In genomic region chr5:61330879-61331406, GRCh38 we compare ENCODE assay signal across 8 cellular contexts. TPM values are rescaled to one million over a fixed set of nuclear protein-coding genes. Genes with fewer than 3 reads are reported as not detected.
DNase-seq lines count a peak whose midpoint lies in the region; ATAC-seq and TF ChIP-seq lines count a peak whose summit lies in the region.

No MANE protein-coding gene starts in this region.

- peaks cover 34% of the 10 kb centered on the region for H4K20me1 ChIP-seq in IMR-90 (ENCODE audit: insufficient read depth, low read length)

- no peaks in the 10 kb centered on the region for H3K36me3 ChIP-seq in IMR-90 (ENCODE audit: control insufficient read depth, insufficient read depth, low read length)
- H3K36me3 ChIP-seq in left ventricle myocardium inferior, result no peaks in the 10 kb centered on the region

- H2BK20ac ChIP-seq in IMR-90 (ENCODE audit: low read depth, low read length), result no peak overlapping the region

- intact Hi-C loops in IMR-90 (cut with micrococcal nuclease), result loop anchor here (1.0 to 10.0 kb wide), 12 partner anchors 30 to 656 kb away; partner anchors contain the start of gene SMIM15
- intact Hi-C loops in left ventricle myocardium inferior (cut with micrococcal nuclease), result loop anchor here (5.0 to 10.0 kb wide), 2 partner anchors 74 to 326 kb away; no protein-coding TSS in a partner anchor
- intact Hi-C loops in posterior vena cava (cut with DNase I), result loop anchor here (5.0 to 10.0 kb wide), 3 partner anchors 324 to 386 kb away; partner anchors contain the start of genes ERCC8 (in 1 of the 2) and NDUFAF2 (in 1 of the 2)

- peak overlapping the region; percentile 7; the same call in 1 of the 2 replicates for H3K56ac ChIP-seq in IMR-90 (ENCODE audit: extremely low read depth, insufficient read depth, low read length)

- H3K4me1 ChIP-seq in IMR-90 (ENCODE audit: control insufficient read depth, insufficient read depth, low read length) (peaks cover 20% of the 10 kb centered on the region), left ventricle myocardium inferior (peaks cover 54% of the 10 kb centered on the region)

- H3K4me2 ChIP-seq in IMR-90 (ENCODE audit: low read depth, low read length), result peak overlapping the region; percentile 83

- H3K27me3 ChIP-seq in IMR-90 (ENCODE audit: control insufficient read depth, insufficient read depth, low read length), result no peaks in the 10 kb centered on the region
- no peaks in the 10 kb centered on the region for H3K27me3 ChIP-seq in left ventricle myocardium inferior (ENCODE audit: low read depth)

- BruUV-seq in IMR-90 (replicated peaks; lab: Mats Ljungman, UMichigan), result no TSS peak

- peak overlapping the region; percentile 54 for H3K4ac ChIP-seq in IMR-90 (ENCODE audit: low read depth, low read length)

- peak overlapping the region; percentile 44 to 70; a peak in 1 of 4 replicates for H4K8ac ChIP-seq in IMR-90 (ENCODE audit: low read depth in 2 of 2, low read length in 2 of 2)

- peak overlapping the region; percentile 90 for H3K27ac ChIP-seq in IMR-90 (ENCODE audit: insufficient read depth, low read length)
- H3K27ac ChIP-seq in left ventricle myocardium inferior (replicated peaks), result peak overlapping the region; percentile 96

- peaks cover 15% of the 10 kb centered on the region for H3K9me1 ChIP-seq in IMR-90 (ENCODE audit: insufficient read depth, low read length)

- peak overlapping the region; percentile 6; the same call in 1 of the 2 replicates for H3K18ac ChIP-seq in IMR-90 (ENCODE audit: low read depth, low read length)

- H2AFZ ChIP-seq in IMR-90 (replicated peaks; ENCODE audit: low read length, poor library complexity), result peak overlapping the region; percentile 94

- ATAC-seq in GM21529 (IDR thresholded peaks at IDR 0.05; ENCODE audit: unreplicated experiment) (peak; percentile 30), IMR-90 (ENCODE audit: low read depth) (peak; percentile 3)

- in situ Hi-C loops in IMR-90 (cut with MboI; ENCODE audit: low sequenced_read_pairs), result loop anchor here (25.0 kb wide), 1 partner anchor 481 kb away; no protein-coding TSS in a partner anchor

- H3K4me3 ChIP-seq in IMR-90 (ENCODE audit: insufficient read depth, low read depth, low read length), result peak overlapping the region; percentile 84
- peak overlapping the region; percentile 98 for H3K4me3 ChIP-seq in left ventricle myocardium inferior

- H3K9ac ChIP-seq in IMR-90 (ENCODE audit: low read depth, low read length), result peak overlapping the region; percentile 90

- TF ChIP-seq CTCF in IMR-90 (conservative IDR thresholded peaks at IDR 0.05; ENCODE audit: low read depth, low read length) (peak; percentile 59), left ventricle myocardium inferior (IDR thresholded peaks at IDR 0.05; ENCODE audit: borderline replicate concordance) (peak; percentile 71)

- peak overlapping the region; percentile 50; the same call in 1 of the 2 replicates for H2BK120ac ChIP-seq in IMR-90 (ENCODE audit: low read depth, low read length)

- peak overlapping the region; percentile 68 for H2BK5ac ChIP-seq in IMR-90 (ENCODE audit: low read depth, low read length, poor library complexity, severe bottlenecking)

- H3K9me3 ChIP-seq in IMR-90 (ENCODE audit: control insufficient read depth, insufficient read depth, low read length) (no peaks in the 10 kb centered on the region), left ventricle myocardium inferior (replicated peaks) (no peaks in the 10 kb centered on the region)

- peak; percentile 18; the same call in 1 of the 2 replicates for TF ChIP-seq POLR2A in IMR-90 (IDR thresholded peaks at IDR 0.05; ENCODE audit: low read depth, low read length)

- DNase-seq in EH (ENCODE audit: low read depth) (peak; percentile 75), IMR-90 (peak; percentile 78), SW480 (ENCODE audit: low spot score) (peak; percentile 77), amniotic stem cell (lab: John Stamatoyannopoulos, UW) (peak; percentile 51), left ventricle myocardium inferior (peak; percentile 75), posterior vena cava (ENCODE audit: low spot score) (peak; percentile 90), NAMALWA (ENCODE audit: low spot score) (no peak)

- POLR2A ChIA-PET in IMR-90 (lab: Charles Lee; ENCODE audit: unreplicated experiment), result interaction anchor here (1.2 kb wide), 1 partner anchor 30 kb away, joined by 5 read pairs; no protein-coding TSS in a partner anchor

- WGBS in IMR-90 (ENCODE audit: extremely low coverage in 2 of 2, insufficient read length in 1 of 2), 2 experiments, result 1% methylated on average over 37 of the region's 78 CpGs; no CpG with 5 or more reads in 1 of the 2 experiments

- peaks cover 10 to 36% of the 10 kb centered on the region in 2 experiments for H3K79me1 ChIP-seq in IMR-90 (ENCODE audit: low read depth in 1 of 2, low read length in 2 of 2)

- TF ChIP-seq RAD21 in IMR-90 (IDR thresholded peaks at IDR 0.05; ENCODE audit: low read length), result peak; percentile 65

- H3K23ac ChIP-seq in IMR-90 (ENCODE audit: low read depth, low read length), result peak overlapping the region; percentile 46

- 0 out of 2 replicates have a peak overlapping the region, but pooled peaks have one; percentile 4 for H4K5ac ChIP-seq in IMR-90 (ENCODE audit: low read depth, low read length)

- CTCF ChIA-PET in IMR-90 (lab: Yijun Ruan, JAX), result interaction anchor here (0.7 to 1.5 kb wide), 5 partner anchors 15 to 108 kb away, joined by 3 to 7 read pairs (median 4); no protein-coding TSS in a partner anchor

- 0 out of 3 replicates have a peak overlapping the region, but pooled peaks have one; percentile 55 for H2BK15ac ChIP-seq in IMR-90 (ENCODE audit: low read depth, low read length)

- H2AK9ac ChIP-seq in IMR-90 (replicated peaks; ENCODE audit: low read depth, low read length, poor library complexity), result peak overlapping the region; percentile 77

- no peak overlapping the region for H2AK5ac ChIP-seq in IMR-90 (ENCODE audit: low read depth, low read length)

- dilution Hi-C loops in IMR-90 (cut with HindIII; ENCODE audit: low sequenced_read_pairs, unreplicated experiment), result no loop called here

- H3K14ac ChIP-seq in IMR-90 (replicated peaks; ENCODE audit: low read depth, low read length), result peak overlapping the region; percentile 82

- peak overlapping the region; percentile 4; the same call in 1 of the 2 replicates for H4K91ac ChIP-seq in IMR-90 (ENCODE audit: insufficient read depth, low read depth, low read length)

TF ChIP-seq in IMR-90, 13 proteins besides CTCF, POLR2A, EP300 and RAD21:
- TF ChIP-seq FOS (IDR thresholded peaks at IDR 0.05; ENCODE audit: low read depth, low read length) (no peak), MXI1 (IDR thresholded peaks at IDR 0.05; ENCODE audit: borderline replicate concordance, low read depth, low read length) (peak; percentile 66; the same call in 1 of the 2 replicates), SMC3 (IDR thresholded peaks at IDR 0.05; ENCODE audit: low read depth, low read length) (peak; percentile 64), CEBPB (IDR thresholded peaks at IDR 0.05; ENCODE audit: low read depth, low read length) (no peak), CHD1 (IDR thresholded peaks at IDR 0.05; ENCODE audit: low read depth, low read length) (no peak), ELK1 (IDR thresholded peaks at IDR 0.05; ENCODE audit: borderline replicate concordance, low read depth, low read length) (no peak), USF2 (IDR thresholded peaks at IDR 0.05; ENCODE audit: low read depth, low read length) (no peak), RCOR1 (IDR thresholded peaks at IDR 0.05; ENCODE audit: insufficient replicate concordance, low read length) (no peak)

RNA-seq across cellular contexts. Expression of gene ZSWIM6, which starts 1.1 kb away (rescaled TPM):
- total RNA-seq in IMR-90 (2012; rRNA removed), result 10.8 TPM in 2 replicates
- 12.7 and 14.1 TPM in 2 replicates for polyA plus RNA-seq in IMR-90 (2012; rRNA removed)
- polyA plus RNA-seq in IMR-90 (2012; cell fraction: cytosol; rRNA removed), result 4.5 and 6.0 TPM in 2 replicates
- polyA plus RNA-seq in IMR-90 (2012; cell fraction: nucleus; rRNA removed; ENCODE audit: low replicate concordance), result 31.9 and 56.3 TPM in 2 replicates
- 5.7 TPM for total RNA-seq in left ventricle myocardium inferior
- 10 to 100 TPM; 14.0 to 15.3 TPM for total RNA-seq in posterior vena cava
